ENCODE assay signal across 11 cellular contexts in genomic region chr4:122632396-122633143, GRCh38. TPM values are rescaled to one million over a fixed set of nuclear protein-coding genes. Genes with fewer than 3 reads are reported as not detected.
A peak's percentile ranks its signal among the peaks of the same experiment; 100 is the strongest.
DNase-seq lines count a peak whose midpoint lies in the region; ATAC-seq, FAIRE-seq and TF ChIP-seq lines count a peak whose summit lies in the region.
"Had no signal": no experiment of that assay in that cellular context is flagged by ENCODE, and none has a peak within 500 bp of the region (broad histone marks: within the 10 kb centered on the region; RNA-seq: fewer than 3 reads in every experiment).

No MANE protein-coding gene starts in this region.

- no peaks in the 10 kb centered on the region for H4K20me1 ChIP-seq in K562 (replicated peaks; ENCODE audit: control insufficient read depth, insufficient read depth, low read length)

- no peak overlapping the region for H3K9ac ChIP-seq in K562 (ENCODE audit: insufficient read depth in 1 of 2, low read depth in 2 of 2, low read length in 2 of 2)

- POLR2A ChIA-PET in K562 (lab: Yijun Ruan, JAX) = interaction anchor here (0.7 kb wide), 1 partner anchor 14 kb away, joined by 3 read pairs; no protein-coding TSS in a partner anchor

- FAIRE-seq in K562 (lab: Jason Lieb, UNC) = no peak

- ATAC-seq in GM19438 (IDR thresholded peaks at IDR 0.05; ENCODE audit: low read depth, unreplicated experiment) (peak; percentile 54), HG03159 (IDR thresholded peaks at IDR 0.05; ENCODE audit: unreplicated experiment) (peak; percentile 64), K562 (peak; percentile 47; the same call in 1 of the 3 replicates), HG03135 (IDR thresholded peaks at IDR 0.05; ENCODE audit: unreplicated experiment) (no peak)

- CTCF ChIA-PET in K562 (lab: Yijun Ruan, JAX; ENCODE audit: low intra/inter-chr PET ratio) = no interaction called here

- no peak for TF ChIP-seq RAD21 in K562 (CRISPR knock-in tag; conservative IDR thresholded peaks at IDR 0.05 in 1 of 2, IDR thresholded peaks at IDR 0.05 in 1 of 2)

- intact Hi-C loops in K562 (cut with micrococcal nuclease) = no loop called here

- H3K36me3 ChIP-seq in K562 (ENCODE audit: control insufficient read depth, insufficient read depth, low read length) = no peaks in the 10 kb centered on the region

- WGBS in K562 (ENCODE audit: insufficient coverage, low coverage, missing lambda C conversion rate) = 41% methylated on average over 7 of the region's 7 CpGs

- TF ChIP-seq CTCF in GM13976 (IDR thresholded peaks at IDR 0.05; ENCODE audit: borderline replicate concordance, control extremely low read depth, extremely low read depth, insufficient read depth, missing control alignments) = no peak
- TF ChIP-seq CTCF in K562 (IDR thresholded peaks at IDR 0.05 in 2 of 3, conservative IDR thresholded peaks at IDR 0.05 in 1 of 3; ENCODE audit: insufficient read depth in 2 of 3, low read depth in 1 of 3, low read length in 3 of 3) = no peak

- no peak overlapping the region for H3K27ac ChIP-seq in K562 (ENCODE audit: extremely low read depth, low read depth, low read length)

- H3K4me1 ChIP-seq in K562 (replicated peaks in 1 of 2; ENCODE audit: control insufficient read depth in 2 of 2, insufficient read depth in 2 of 2, low read length in 2 of 2) = no peaks in the 10 kb centered on the region; a peak in 1 of 5 replicates

- no peaks in the 10 kb centered on the region; a peak in 1 of 5 replicates for H3K27me3 ChIP-seq in K562 (ENCODE audit: control insufficient read depth in 2 of 2, insufficient read depth in 2 of 2, low read length in 2 of 2)

- H3K4me3 ChIP-seq in K562 = no peak overlapping the region

- no TSS peak for BruUV-seq in K562 (replicated peaks; lab: Mats Ljungman, UMichigan)

- no peaks in the 10 kb centered on the region for H3K79me2 ChIP-seq in K562 (ENCODE audit: control insufficient read depth, insufficient read depth, low read length)

- H3K4me2 ChIP-seq in K562 (ENCODE audit: insufficient read depth, low read length) = no peak overlapping the region

- no peaks in the 10 kb centered on the region for H3K9me3 ChIP-seq in K562 (replicated peaks; ENCODE audit: control insufficient read depth, insufficient read depth, low read depth, low read length)

- peak; percentile 19 for DNase-seq in GM13976 (ENCODE audit: low spot score)
- DNase-seq in K562 (ENCODE audit: extremely low read depth in 1 of 4, low spot score in 3 of 4) = no peak
- DNase-seq in MV-4-11 (lab: John Stamatoyannopoulos, UW) = no peak
- DNase-seq in mesenteric fat pad (ENCODE audit: low spot score) = no peak
- no peak for DNase-seq in OCI-M1 (lab: John Stamatoyannopoulos, UW)
- DNase-seq: central memory CD4-positive, alpha-beta T cell; NCI-H510A had no signal

- H2AFZ ChIP-seq in K562 (ENCODE audit: low read depth, low read length) = no peak overlapping the region

- in situ Hi-C loops in GM13976 (cut with MboI; ENCODE audit: low sequenced_read_pairs, unreplicated experiment) (no loop called here), K562 (cut with MboI) (no loop called here)

- TF ChIP-seq POLR2A in K562 (conservative IDR thresholded peaks at IDR 0.05) = no peak

- no peak for TF ChIP-seq EP300 in K562 (IDR thresholded peaks at IDR 0.05; ENCODE audit: low read length)

- H3K9me1 ChIP-seq in K562 (ENCODE audit: control insufficient read depth, insufficient read depth, low read length) = no peaks in the 10 kb centered on the region

TF ChIP-seq in K562, 482 proteins besides CTCF, POLR2A, EP300 and RAD21:
- TF ChIP-seq ZNF561 (CRISPR knock-in tag; conservative IDR thresholded peaks at IDR 0.05) (no peak), ETV5 (CRISPR knock-in tag; IDR thresholded peaks at IDR 0.05; ENCODE audit: low read depth) (no peak), CBX3 (IDR thresholded peaks at IDR 0.05; ENCODE audit: borderline replicate concordance in 1 of 2, low read length in 2 of 2) (no peak), NFIC (IDR thresholded peaks at IDR 0.05) (no peak), ELF4 (CRISPR knock-in tag; IDR thresholded peaks at IDR 0.05) (no peak), ZSCAN32 (CRISPR knock-in tag; IDR thresholded peaks at IDR 0.05) (no peak), YY1 (IDR thresholded peaks at IDR 0.05; ENCODE audit: borderline replicate concordance in 1 of 3, control insufficient read depth in 1 of 3, extremely low read depth in 1 of 3, insufficient read depth in 3 of 3, insufficient read length in 1 of 3, insufficient replicate concordance in 2 of 3, low read depth in 1 of 3, low read length in 2 of 3) (no peak), SAFB (IDR thresholded peaks at IDR 0.05; ENCODE audit: borderline replicate concordance, low read depth, low read length) (no peak)
TF ChIP-seq in K562: peak in this region for 0.

RNA-seq across cellular contexts. Expression of gene IL21, which starts 11.7 kb away (rescaled TPM):
- not detected in 2 replicates for total RNA-seq in K562 (2011; cell fraction: chromatin; rRNA removed; ENCODE audit: low replicate concordance)
- not detected in 2 replicates for total RNA-seq in K562 (2011; cell fraction: nucleolus; rRNA removed)
- not detected in 2 replicates for total RNA-seq in K562 (2011; cell fraction: nucleoplasm; rRNA removed)
- total RNA-seq in K562 (2014; rRNA removed) (not detected in 2 replicates), K562 (2014; rRNA removed; fragmentation: Illumina TruSeq; extraction: Trizol) (0.06 TPM in 1 of 2 replicates, not detected in the other), K562 (2015; rRNA removed; fragmentation: Illumina TruSeq; extraction: Trizol) (not detected in 2 replicates), K562 (2021) (0.18 TPM in 1 of 2 replicates, not detected in the other), mesenteric fat pad (not detected)
- polyA plus RNA-seq in K562 (2011; rRNA removed) (0.03 TPM in 1 of 2 replicates, not detected in the other), K562 (2014; fragmentation: Illumina TruSeq; extraction: Trizol) (not detected in 2 replicates), K562 (2014; fragmentation: Nextera tagmentation; extraction: Ambion mirVana) (not detected), K562 (2014; rRNA removed) (not detected in 2 replicates)
- polyA plus RNA-seq in K562 (2011; cell fraction: cytosol; rRNA removed) = not detected in 2 replicates
- not detected in 2 replicates for polyA plus RNA-seq in K562 (2011; cell fraction: nucleus; rRNA removed)
- polyA plus RNA-seq in K562 (2012) = 0.04 TPM in 1 of 2 replicates, not detected in the other
- not detected in 2 replicates for polyA minus RNA-seq in K562 (2011; rRNA and poly(A)+ RNA removed)
- polyA minus RNA-seq in K562 (2011; cell fraction: cytosol; rRNA and poly(A)+ RNA removed) = not detected in 2 replicates
- not detected in 2 replicates for polyA minus RNA-seq in K562 (2011; cell fraction: nucleus; rRNA and poly(A)+ RNA removed)
- total RNA-seq: renal cortical epithelial cell had no signal
